In the genomic region with DNA sequence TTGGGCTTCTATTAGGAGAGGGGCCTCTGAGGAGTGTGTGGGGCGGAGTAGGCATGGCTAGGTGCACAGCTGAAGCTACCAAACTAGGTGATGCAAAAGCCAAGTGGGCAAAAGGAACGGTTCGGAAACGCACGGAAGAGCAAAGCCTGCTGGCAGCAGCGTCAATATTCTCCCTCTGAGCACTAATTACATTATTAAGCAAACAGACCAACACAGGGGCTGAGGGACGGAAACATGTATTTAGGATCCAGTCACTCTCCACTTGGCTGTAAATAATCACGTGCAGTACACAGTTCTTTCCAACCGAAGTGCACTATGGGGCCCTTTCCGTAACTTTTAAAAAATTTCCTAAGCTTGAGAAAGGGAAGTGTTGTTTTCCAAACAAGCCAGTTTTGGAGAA, we compare ENCODE assay signal across 25 cellular contexts.
DNase-seq lines count a peak whose midpoint lies in the region; ATAC-seq, FAIRE-seq and TF ChIP-seq lines count a peak whose summit lies in the region.
"Had no signal": no experiment of that assay in that cellular context is flagged by ENCODE, and none has a peak within 500 bp of the region (broad histone marks: within the 10 kb centered on the region; RNA-seq: fewer than 3 reads in every experiment).

No MANE protein-coding gene starts in this region.

- DNase-seq in NCI-H1092 treated with DMSO at 0.1 percent for 48 hours (lab: John Stamatoyannopoulos, UW) = peak; percentile 27
- no peak for DNase-seq in NCI-H1092 (lab: John Stamatoyannopoulos, UW)
- peak; percentile 33 for DNase-seq in NCI-H187 treated with DMSO at 0.1 percent for 48 hours (lab: John Stamatoyannopoulos, UW)
- DNase-seq in astrocyte (ENCODE audit: low read depth) = no peak
- DNase-seq in neural crest cell (ENCODE audit: low read depth, low spot score) = no peak
- no peak for DNase-seq in hepatic stellate cell (ENCODE audit: low spot score)
- no peak for DNase-seq in HAP-1 (ENCODE audit: low spot score in 2 of 2)
- DNase-seq: activated CD4-positive, alpha-beta T cell treated with anti-CD3 and anti-CD28 coated beads, Interleukin-2, amount 50 U/mL, for 4 hours; activated naive CD4-positive, alpha-beta T cell treated with anti-CD3 and anti-CD28 coated beads, Interleukin-2, amount 10 ng/mL, durations not matched to agents 7 days and 5 days; amniotic stem cell; CD4-positive, CD25-positive, alpha-beta regulatory T cell; kidney glomerular epithelial cell; psoas muscle; stimulated activated CD4-positive, alpha-beta T cell treated with anti-CD3 and anti-CD28 coated beads, Interleukin-15, amount 100 ng/mL, for 24 hours; tibial artery had no signal

- no peak overlapping the region for H3K9ac ChIP-seq in astrocyte (ENCODE audit: low read length)

- H2AFZ ChIP-seq in astrocyte (ENCODE audit: low read depth, low read length) = no peak overlapping the region

- H3K36me3 Mint-ChIP-seq in astrocyte (ENCODE audit: low read depth, unreplicated experiment) (peaks cover 4% of the 10 kb centered on the region), neural crest cell (ENCODE audit: low read depth) (peaks cover 10% of the 10 kb centered on the region)

- TF ChIP-seq CTCF in astrocyte (IDR thresholded peaks at IDR 0.05; ENCODE audit: insufficient read depth, low read depth, low read length) (no peak), neural crest cell (conservative IDR thresholded peaks at IDR 0.05) (no peak)

- no peak overlapping the region for H3K4me2 ChIP-seq in astrocyte (ENCODE audit: low read length)

- H3K4me1 Mint-ChIP-seq in astrocyte (ENCODE audit: low read depth, unreplicated experiment) (peaks cover 10% of the 10 kb centered on the region), neural crest cell (peaks cover 48% of the 10 kb centered on the region)
- H3K4me1 Mint-ChIP-seq: activated naive CD4-positive, alpha-beta T cell treated with anti-CD3 and anti-CD28 coated beads, Interleukin-2, amount 10 ng/mL, durations not matched to agents 7 days and 5 days had no signal

- FAIRE-seq in astrocyte (lab: Jason Lieb, UNC) = no peak
- FAIRE-seq: endothelial cell of umbilical vein, GM19239 had no signal

- no peaks in the 10 kb centered on the region for H3K9me3 Mint-ChIP-seq in astrocyte (ENCODE audit: unreplicated experiment)
- H3K9me3 Mint-ChIP-seq in neural crest cell = no peaks in the 10 kb centered on the region
- H3K9me3 Mint-ChIP-seq: activated naive CD4-positive, alpha-beta T cell treated with anti-CD3 and anti-CD28 coated beads, Interleukin-2, amount 10 ng/mL, durations not matched to agents 7 days and 5 days; activated T-helper 1 cell treated with anti-CD3 and anti-CD28 coated beads, Interleukin-12 subunit alpha, Interleukin-12 subunit beta, Interleukin-2, Interleukin-4 antibody, amounts not matched to agents 30 ng/mL and 10 ng/mL and 1 ng/mL, durations not matched to agents 14 hours and 24 hours and 36 hours; CD4-positive, CD25-positive, alpha-beta regulatory T cell; stimulated activated naive CD8-positive, alpha-beta T cell treated with anti-CD3 and anti-CD28 coated beads, Interleukin-15, Interleukin-2, amounts not matched to agents 100 ng/mL and 50 ng/mL, for 24 hours had no signal

- no peaks in the 10 kb centered on the region for H4K20me1 ChIP-seq in astrocyte (ENCODE audit: insufficient read depth, low read length)

- in situ Hi-C loops in HAP-1 (cut with MboI; ENCODE audit: low sequenced_read_pairs) = no loop called here

- H3K4me3 ChIP-seq in astrocyte (ENCODE audit: insufficient read depth, low read depth, low read length) (no peak overlapping the region), HAP-1 (no peak overlapping the region)
- H3K4me3 ChIP-seq: cardiac muscle cell, lung, psoas muscle, tibial artery had no signal

- no peaks in the 10 kb centered on the region for H3K79me2 ChIP-seq in astrocyte (ENCODE audit: insufficient read depth, low read length)

- no peak overlapping the region for H3K27ac Mint-ChIP-seq in astrocyte (ENCODE audit: unreplicated experiment)
- H3K27ac Mint-ChIP-seq in neural crest cell (ENCODE audit: unreplicated experiment) = no peak overlapping the region
- H3K27ac Mint-ChIP-seq: activated naive CD4-positive, alpha-beta T cell treated with anti-CD3 and anti-CD28 coated beads, Interleukin-2, amount 10 ng/mL, durations not matched to agents 7 days and 5 days; activated T-helper 1 cell treated with anti-CD3 and anti-CD28 coated beads, Interleukin-12 subunit alpha, Interleukin-12 subunit beta, Interleukin-2, Interleukin-4 antibody, amounts not matched to agents 30 ng/mL and 10 ng/mL and 1 ng/mL, durations not matched to agents 14 hours and 24 hours and 36 hours; CD4-positive, CD25-positive, alpha-beta regulatory T cell; stimulated activated naive CD8-positive, alpha-beta T cell treated with anti-CD3 and anti-CD28 coated beads, Interleukin-15, Interleukin-2, amounts not matched to agents 100 ng/mL and 50 ng/mL, for 24 hours had no signal

- H3K27me3 Mint-ChIP-seq in astrocyte (ENCODE audit: low read depth, unreplicated experiment) (peaks cover 6% of the 10 kb centered on the region), neural crest cell (ENCODE audit: low read depth) (peaks cover 13% of the 10 kb centered on the region)
- H3K27me3 Mint-ChIP-seq: activated naive CD4-positive, alpha-beta T cell treated with anti-CD3 and anti-CD28 coated beads, Interleukin-2, amount 10 ng/mL, durations not matched to agents 7 days and 5 days; CD4-positive, CD25-positive, alpha-beta regulatory T cell; stimulated activated naive CD8-positive, alpha-beta T cell treated with anti-CD3 and anti-CD28 coated beads, Interleukin-15, Interleukin-2, amounts not matched to agents 100 ng/mL and 50 ng/mL, for 24 hours had no signal

- H3K4me3 Mint-ChIP-seq in astrocyte (ENCODE audit: unreplicated experiment) (peak overlapping the region; percentile 36), neural crest cell (peak overlapping the region; percentile 33)
- H3K4me3 Mint-ChIP-seq: activated naive CD4-positive, alpha-beta T cell treated with anti-CD3 and anti-CD28 coated beads, Interleukin-2, amount 10 ng/mL, durations not matched to agents 7 days and 5 days; activated T-helper 1 cell treated with anti-CD3 and anti-CD28 coated beads, Interleukin-12 subunit alpha, Interleukin-12 subunit beta, Interleukin-2, Interleukin-4 antibody, amounts not matched to agents 30 ng/mL and 10 ng/mL and 1 ng/mL, durations not matched to agents 14 hours and 24 hours and 36 hours; CD4-positive, CD25-positive, alpha-beta regulatory T cell; stimulated activated naive CD8-positive, alpha-beta T cell treated with anti-CD3 and anti-CD28 coated beads, Interleukin-15, Interleukin-2, amounts not matched to agents 100 ng/mL and 50 ng/mL, for 24 hours had no signal

- H3K27me3 ChIP-seq in astrocyte (ENCODE audit: insufficient read depth, low read length) (no peaks in the 10 kb centered on the region), HAP-1 (ENCODE audit: low read depth) (no peaks in the 10 kb centered on the region)
- H3K27me3 ChIP-seq: cardiac muscle cell, tibial artery had no signal

- no peaks in the 10 kb centered on the region for H3K36me3 ChIP-seq in astrocyte (ENCODE audit: insufficient read depth, low read length)
- no peaks in the 10 kb centered on the region for H3K36me3 ChIP-seq in HAP-1 (replicated peaks)
- H3K36me3 ChIP-seq: cardiac muscle cell had no signal

- H3K27ac ChIP-seq in astrocyte (ENCODE audit: low read depth, low read length) = no peak overlapping the region
- H3K27ac ChIP-seq: 22Rv1, cardiac muscle cell, psoas muscle had no signal

- H3K9me3 ChIP-seq in astrocyte (ENCODE audit: insufficient read depth, low read depth, low read length) (no peaks in the 10 kb centered on the region), HAP-1 (no peaks in the 10 kb centered on the region)
- H3K9me3 ChIP-seq: psoas muscle, tibial artery had no signal

- ATAC-seq in HG03025 (IDR thresholded peaks at IDR 0.05; ENCODE audit: low FRiP score, unreplicated experiment) = no peak
- ATAC-seq: HCT116, SK-N-SH treated with all-trans-retinoic acid at 6 μM for 48 hours had no signal

- H3K4me1 ChIP-seq in astrocyte (ENCODE audit: insufficient read depth, low read length) (no peaks in the 10 kb centered on the region), HAP-1 (no peaks in the 10 kb centered on the region)

Comparison
In these comparisons a context has a peak if more than half of its experiments do, and no peak if none do; other contexts are left out.
1. DNase-seq: peak in NCI-H1092 treated with DMSO at 0.1 percent for 48 hours (single experiment) and NCI-H187 treated with DMSO at 0.1 percent for 48 hours (single experiment); none in NCI-H1092 (single experiment), astrocyte (single experiment), neural crest cell (single experiment), hepatic stellate cell (single experiment) and HAP-1 (0 of 2).